In genomic region chr19:17319473-17320238, GRCh38 we compare ENCODE assay signal across 31 cellular contexts.
"Had no signal": no experiment of that assay in that cellular context is flagged by ENCODE, and none has a peak within 500 bp of the region (broad histone marks: within the 10 kb centered on the region; RNA-seq: fewer than 3 reads in every experiment).

No MANE protein-coding gene starts in this region.

- H3K27ac Mint-ChIP-seq: activated CD4-positive, alpha-beta T cell treated with anti-CD3 and anti-CD28 coated beads, Interleukin-2, amount 10 ng/mL, durations not matched to agents 24 days and 14 days; activated T-cell treated with anti-CD3 and anti-CD28 coated beads, Interleukin-2, amount 50 U/mL, for 24 hours; immature natural killer cell; memory B cell; naive thymus-derived CD4-positive, alpha-beta T cell had no signal

- H3K4me3 ChIP-seq: esophagus muscularis mucosa, heart left ventricle, right atrium auricular region, tibial nerve had no signal

- H3K9me3 Mint-ChIP-seq: activated CD4-positive, alpha-beta memory T cell treated with anti-CD3 and anti-CD28 coated beads, Interleukin-2, amount 10 ng/mL, durations not matched to agents 7 days and 5 days; activated CD4-positive, alpha-beta T cell treated with anti-CD3 and anti-CD28 coated beads, Interleukin-2, amount 10 ng/mL, durations not matched to agents 24 days and 14 days; activated T-cell treated with anti-CD3 and anti-CD28 coated beads, Interleukin-2, amount 50 U/mL, for 24 hours; immature natural killer cell; memory B cell had no signal

- H3K9ac ChIP-seq: parathyroid adenoma had no signal

- H2AFZ ChIP-seq: parathyroid adenoma had no signal

- H3K27me3 ChIP-seq: brain microvascular endothelial cell, esophagus muscularis mucosa, foreskin keratinocyte, heart left ventricle, right atrium auricular region, tibial nerve had no signal

- H3K27ac ChIP-seq: brain microvascular endothelial cell, esophagus muscularis mucosa, foreskin keratinocyte, heart left ventricle, parathyroid adenoma, right atrium auricular region, tibial nerve, WERI-Rb-1 had no signal

- H3K27me3 Mint-ChIP-seq: activated CD4-positive, alpha-beta memory T cell treated with anti-CD3 and anti-CD28 coated beads, Interleukin-2, amount 10 ng/mL, durations not matched to agents 7 days and 5 days; activated CD4-positive, alpha-beta T cell treated with anti-CD3 and anti-CD28 coated beads, Interleukin-2, amount 10 ng/mL, durations not matched to agents 24 days and 14 days; activated T-cell treated with anti-CD3 and anti-CD28 coated beads, Interleukin-2, amount 50 U/mL, for 24 hours; memory B cell; naive thymus-derived CD4-positive, alpha-beta T cell had no signal

- H3K9me3 ChIP-seq: esophagus muscularis mucosa, heart left ventricle, right atrium auricular region, tibial nerve had no signal

- H3K4me1 Mint-ChIP-seq: activated CD4-positive, alpha-beta T cell treated with anti-CD3 and anti-CD28 coated beads, Interleukin-2, amount 10 ng/mL, durations not matched to agents 24 days and 14 days; memory B cell had no signal

- H3K4me1 ChIP-seq: parathyroid adenoma had no signal

- ATAC-seq: foreskin keratinocyte; heart left ventricle; left colon; naive thymus-derived CD4-positive, alpha-beta T cell had no signal

- DNase-seq: activated CD4-positive, alpha-beta memory T cell treated with anti-CD3 and anti-CD28 coated beads, Interleukin-2, amount 10 ng/mL, durations not matched to agents 7 days and 5 days; activated CD4-positive, alpha-beta T cell treated with anti-CD3 and anti-CD28 coated beads, Interleukin-2, amount 10 ng/mL, durations not matched to agents 24 days and 14 days; activated CD4-positive, CD25-positive, alpha-beta regulatory T cell treated with anti-CD3 and anti-CD28 coated beads, Interleukin-2, amount 50 U/mL, for 72 hours; activated CD8-positive, alpha-beta memory T cell treated with anti-CD3 and anti-CD28 coated beads, Interleukin-2, amount 50 U/mL, for 48 hours; activated gamma-delta T cell; activated naive CD4-positive, alpha-beta T cell treated with anti-CD3 and anti-CD28 coated beads, Interleukin-2, amount 50 U/mL, for 16 hours; activated T-cell treated with anti-CD3 and anti-CD28 coated beads, Interleukin-2, amount 50 U/mL, for 24 hours; amniotic stem cell; brain microvascular endothelial cell; central memory CD4-positive, alpha-beta T cell; foreskin keratinocyte; heart left ventricle; hypothalamus; immature natural killer cell; kidney; left colon; midbrain; naive thymus-derived CD4-positive, alpha-beta T cell; nucleus accumbens; stimulated activated CD4-positive, alpha-beta T cell treated with anti-CD3 and anti-CD28 coated beads, Interleukin-15, amount 100 ng/mL, for 24 hours; stimulated activated CD4-positive, alpha-beta T cell treated with anti-CD3 and anti-CD28 coated beads, Interleukin-2, amount 100 ng/mL, for 24 hours; stimulated activated naive CD4-positive, alpha-beta T cell; T-helper 9 cell; WERI-Rb-1 had no signal

- H3K4me3 Mint-ChIP-seq: activated CD4-positive, alpha-beta memory T cell treated with anti-CD3 and anti-CD28 coated beads, Interleukin-2, amount 10 ng/mL, durations not matched to agents 7 days and 5 days; activated CD4-positive, alpha-beta T cell treated with anti-CD3 and anti-CD28 coated beads, Interleukin-2, amount 10 ng/mL, durations not matched to agents 24 days and 14 days; activated T-cell treated with anti-CD3 and anti-CD28 coated beads, Interleukin-2, amount 50 U/mL, for 24 hours; immature natural killer cell; memory B cell had no signal

- H3K79me2 ChIP-seq: parathyroid adenoma had no signal

- FAIRE-seq: astrocyte, kidney, TTC549 had no signal
